In the genomic region with DNA sequence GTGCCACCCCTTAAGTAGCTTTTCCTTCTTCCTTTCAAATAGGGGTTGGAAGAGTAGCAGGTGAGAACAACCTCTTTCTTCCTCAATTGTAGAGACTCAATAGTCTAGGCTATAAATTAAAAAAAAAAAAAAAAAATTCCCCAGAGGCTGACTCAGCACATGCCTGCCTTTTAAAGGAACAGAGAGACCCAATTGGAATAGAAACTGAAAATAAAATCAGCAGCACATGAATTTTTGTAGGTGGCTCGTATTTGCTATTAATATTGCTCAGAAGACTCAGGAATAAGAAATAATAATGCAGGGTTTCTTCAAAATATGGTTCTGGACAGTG, we compare ENCODE assay signal across 8 cellular contexts. TPM values are rescaled to one million over a fixed set of nuclear protein-coding genes. Genes with fewer than 3 reads are reported as not detected.
DNase-seq lines count a peak whose midpoint lies in the region; ATAC-seq and TF ChIP-seq lines count a peak whose summit lies in the region.

No MANE protein-coding gene starts in this region.

- in situ Hi-C loops in Caki2 (cut with HindIII; ENCODE audit: low pct_unique_long_range_greater_than_20kb, low sequenced_read_pairs): no loop called here

- H3K4me3 ChIP-seq in hepatocyte: no peak overlapping the region

- CTCF ChIA-PET in activated CD4-positive, alpha-beta memory T cell treated with anti-CD3 and anti-CD28 coated beads, Interleukin-2, amount 10 ng/mL, durations not matched to agents 7 days and 5 days (lab: Charles Lee): interaction anchor here (1.0 to 6.8 kb wide), 3 partner anchors 10 to 87 kb away, joined by 3 to 36 read pairs (median 4); no protein-coding TSS in a partner anchor

- no peak for TF ChIP-seq CTCF in hepatocyte (IDR thresholded peaks at IDR 0.05; ENCODE audit: poor library complexity)
- TF ChIP-seq CTCF in type B pancreatic cell (conservative IDR thresholded peaks at IDR 0.05): no peak

- peak overlapping the region; percentile 60 for H3K4me2 ChIP-seq in hepatocyte

- peaks cover 85% of the 10 kb centered on the region for H3K4me1 Mint-ChIP-seq in activated CD4-positive, alpha-beta memory T cell treated with anti-CD3 and anti-CD28 coated beads, Interleukin-2, amount 10 ng/mL, durations not matched to agents 7 days and 5 days
- peaks cover 80% of the 10 kb centered on the region for H3K4me1 Mint-ChIP-seq in type B pancreatic cell (ENCODE audit: unreplicated experiment)

- H3K79me2 ChIP-seq in hepatocyte: peaks cover 100% of the 10 kb centered on the region

- no peaks in the 10 kb centered on the region for H3K9me3 Mint-ChIP-seq in activated CD4-positive, alpha-beta memory T cell treated with anti-CD3 and anti-CD28 coated beads, Interleukin-2, amount 10 ng/mL, durations not matched to agents 7 days and 5 days
- H3K9me3 Mint-ChIP-seq in type B pancreatic cell: no peaks in the 10 kb centered on the region

- no peaks in the 10 kb centered on the region for H3K36me3 ChIP-seq in hepatocyte (replicated peaks; ENCODE audit: insufficient read depth, low read depth)

- peaks cover 48% of the 10 kb centered on the region for H3K36me3 Mint-ChIP-seq in activated CD4-positive, alpha-beta memory T cell treated with anti-CD3 and anti-CD28 coated beads, Interleukin-2, amount 10 ng/mL, durations not matched to agents 7 days and 5 days (ENCODE audit: low read depth)
- peaks cover 6% of the 10 kb centered on the region for H3K36me3 Mint-ChIP-seq in type B pancreatic cell

- ATAC-seq in HG03175 (IDR thresholded peaks at IDR 0.05; ENCODE audit: unreplicated experiment) (peak; percentile 46), HG03520 (IDR thresholded peaks at IDR 0.05; ENCODE audit: unreplicated experiment) (no peak), GM18520 (IDR thresholded peaks at IDR 0.05; ENCODE audit: unreplicated experiment) (no peak), HG03039 (IDR thresholded peaks at IDR 0.05; ENCODE audit: unreplicated experiment) (no peak)

- no peak overlapping the region for H2AFZ ChIP-seq in hepatocyte

- DNase-seq in Caki2 (ENCODE audit: low read depth): peak; percentile 64
- DNase-seq in activated CD4-positive, alpha-beta memory T cell treated with anti-CD3 and anti-CD28 coated beads, Interleukin-2, amount 10 ng/mL, durations not matched to agents 7 days and 5 days: no peak
- DNase-seq in hepatocyte (ENCODE audit: low spot score): no peak
- DNase-seq in type B pancreatic cell (ENCODE audit: extremely low spot score, unreplicated experiment): no peak

- H3K27me3 Mint-ChIP-seq in activated CD4-positive, alpha-beta memory T cell treated with anti-CD3 and anti-CD28 coated beads, Interleukin-2, amount 10 ng/mL, durations not matched to agents 7 days and 5 days: no peaks in the 10 kb centered on the region
- no peaks in the 10 kb centered on the region for H3K27me3 Mint-ChIP-seq in type B pancreatic cell

- POLR2A ChIA-PET in activated CD4-positive, alpha-beta memory T cell treated with anti-CD3 and anti-CD28 coated beads, Interleukin-2, amount 10 ng/mL, durations not matched to agents 7 days and 5 days (lab: Charles Lee): interaction anchor here (0.6 to 3.0 kb wide), 10 partner anchors 8 to 57 kb away, joined by 3 to 15 read pairs (median 4); a partner anchor contains a TSS

- no peaks in the 10 kb centered on the region for H3K27me3 ChIP-seq in hepatocyte

- H4K20me1 ChIP-seq in hepatocyte (ENCODE audit: insufficient read depth, poor library complexity, severe bottlenecking): peaks cover 100% of the 10 kb centered on the region

- peak overlapping the region; percentile 95 for H3K27ac Mint-ChIP-seq in activated CD4-positive, alpha-beta memory T cell treated with anti-CD3 and anti-CD28 coated beads, Interleukin-2, amount 10 ng/mL, durations not matched to agents 7 days and 5 days
- peak overlapping the region; percentile 60 for H3K27ac Mint-ChIP-seq in type B pancreatic cell

- no peaks in the 10 kb centered on the region for H3K9me2 ChIP-seq in hepatocyte (replicated peaks; ENCODE audit: insufficient read depth)

- H3K4me3 Mint-ChIP-seq in activated CD4-positive, alpha-beta memory T cell treated with anti-CD3 and anti-CD28 coated beads, Interleukin-2, amount 10 ng/mL, durations not matched to agents 7 days and 5 days: peak overlapping the region; percentile 75
- H3K4me3 Mint-ChIP-seq in type B pancreatic cell: peak overlapping the region; percentile 56

- 48% methylated on average over 1 of the region's 1 CpG for WGBS in hepatocyte (ENCODE audit: low lambda C conversion rate, missing lambda C conversion rate)

- H3K27ac ChIP-seq in hepatocyte: peak overlapping the region; percentile 20

- no peaks in the 10 kb centered on the region for H3K9me3 ChIP-seq in hepatocyte (ENCODE audit: low read depth)

- peaks cover 66% of the 10 kb centered on the region for H3K4me1 ChIP-seq in hepatocyte (ENCODE audit: insufficient read depth)

RNA-seq across cellular contexts. Expression of a gene that starts 19.3 kb away (rescaled TPM):
- 10.3 and 18.4 TPM in 2 replicates for total RNA-seq in Caki2 (2014; rRNA removed; shearing (Covaris generic); ENCODE audit: low replicate concordance)
- total RNA-seq in activated CD4-positive, alpha-beta memory T cell treated with anti-CD3 and anti-CD28 coated beads, Interleukin-2, amount 10 ng/mL, durations not matched to agents 7 days and 5 days: 10 to 100 TPM; 67.5 to 68.0 TPM
- total RNA-seq in hepatocyte: 38.2 and 39.9 TPM in 2 replicates
- 28.3 and 33.3 TPM in 2 replicates for polyA plus RNA-seq in hepatocyte
- 72.5 and 84.6 TPM in 2 replicates for total RNA-seq in type B pancreatic cell (ENCODE audit: low replicate concordance)
